Comparison of ENCODE assay signal across 27 cellular contexts in genomic region chr6:137056121-137056880, GRCh38. TPM values are rescaled to one million over a fixed set of nuclear protein-coding genes. Genes with fewer than 3 reads are reported as not detected.
DNase-seq lines count a peak whose midpoint lies in the region; ATAC-seq, FAIRE-seq and TF ChIP-seq lines count a peak whose summit lies in the region.
"Had no signal": no experiment of that assay in that cellular context is flagged by ENCODE, and none has a peak within 500 bp of the region (broad histone marks: within the 10 kb centered on the region; RNA-seq: fewer than 3 reads in every experiment).

No MANE protein-coding gene starts in this region.

- H3K9me3 Mint-ChIP-seq in Calu3 (ENCODE audit: low read depth, unreplicated experiment) = no peaks in the 10 kb centered on the region
- H3K9me3 Mint-ChIP-seq: activated naive CD4-positive, alpha-beta T cell treated with anti-CD3 and anti-CD28 coated beads, Interleukin-2, amount 10 ng/mL, durations not matched to agents 7 days and 5 days had no signal

- H3K36me3 Mint-ChIP-seq in Calu3 (ENCODE audit: insufficient read depth, unreplicated experiment) = no peaks in the 10 kb centered on the region
- H3K36me3 Mint-ChIP-seq: activated naive CD4-positive, alpha-beta T cell treated with anti-CD3 and anti-CD28 coated beads, Interleukin-2, amount 10 ng/mL, durations not matched to agents 7 days and 5 days had no signal

- BruUV-seq in Calu3 (replicated peaks; lab: Mats Ljungman, UMichigan) = no TSS peak

- intact Hi-C loops in Calu3 (cut with micrococcal nuclease; ENCODE audit: unreplicated experiment) = no loop called here

- no peak for TF ChIP-seq CTCF in Calu3 (IDR thresholded peaks at IDR 0.05; ENCODE audit: unreplicated experiment)

- no peaks in the 10 kb centered on the region for H3K27me3 Mint-ChIP-seq in Calu3 (ENCODE audit: unreplicated experiment)

- no peaks in the 10 kb centered on the region for H3K4me1 Mint-ChIP-seq in Calu3 (ENCODE audit: low read depth, unreplicated experiment)
- H3K4me1 Mint-ChIP-seq: activated naive CD4-positive, alpha-beta T cell treated with anti-CD3 and anti-CD28 coated beads, Interleukin-2, amount 10 ng/mL, durations not matched to agents 7 days and 5 days had no signal

- no peak overlapping the region for H3K4me3 Mint-ChIP-seq in Calu3 (ENCODE audit: low read depth, unreplicated experiment)
- H3K4me3 Mint-ChIP-seq: activated naive CD4-positive, alpha-beta T cell treated with anti-CD3 and anti-CD28 coated beads, Interleukin-2, amount 10 ng/mL, durations not matched to agents 7 days and 5 days had no signal

- DNase-seq in NCI-H2029 treated with DMSO at 0.1 percent for 48 hours (lab: John Stamatoyannopoulos, UW) (peak; percentile 2), NCI-H2029 (lab: John Stamatoyannopoulos, UW) (no peak), NCI-H748 treated with DMSO at 0.1 percent for 48 hours (lab: John Stamatoyannopoulos, UW) (peak; percentile 37), epithelial cell of prostate (ENCODE audit: low read depth, low spot score) (peak; percentile 93), urothelium cell line (ENCODE audit: low spot score) (peak; percentile 61), NCI-H187 (lab: John Stamatoyannopoulos, UW) (no peak), Calu3 (no peak)
- DNase-seq: activated CD4-positive, alpha-beta T cell treated with anti-CD3 and anti-CD28 coated beads for 48 hours; activated naive CD4-positive, alpha-beta T cell treated with anti-CD3 and anti-CD28 coated beads, Interleukin-2, amount 10 ng/mL, durations not matched to agents 7 days and 5 days; AML-193; aorta; GOT3; NCI-H1417 treated with DMSO at 0.1 percent for 48 hours; NCI-H2227 treated with DMSO at 0.1 percent for 48 hours; occipital lobe; Peyer's patch; right cardiac atrium; stimulated activated CD4-positive, alpha-beta T cell treated with anti-CD3 and anti-CD28 coated beads, Interleukin-12 subunit alpha, Interleukin-12 subunit beta, amount 100 ng/mL, for 4 hours; stimulated activated CD4-positive, alpha-beta T cell treated with anti-CD3 and anti-CD28 coated beads, Interleukin-4, amount 100 ng/mL, for 4 hours; stimulated activated naive CD8-positive, alpha-beta T cell treated with anti-CD3 and anti-CD28 coated beads, Interleukin-15, Interleukin-2, amounts not matched to agents 100 U/mL and 50 U/mL, for 24 hours; T-helper 2 cell; thyroid gland had no signal

- ATAC-seq in HG02973 (IDR thresholded peaks at IDR 0.05; ENCODE audit: unreplicated experiment) = no peak
- ATAC-seq: gastroesophageal sphincter; right cardiac atrium; stimulated activated naive CD8-positive, alpha-beta T cell treated with anti-CD3 and anti-CD28 coated beads, Interleukin-15, Interleukin-2, amounts not matched to agents 100 U/mL and 50 U/mL, for 24 hours had no signal

- H3K27ac Mint-ChIP-seq in Calu3 (ENCODE audit: unreplicated experiment) = no peak overlapping the region
- H3K27ac Mint-ChIP-seq: activated naive CD4-positive, alpha-beta T cell treated with anti-CD3 and anti-CD28 coated beads, Interleukin-2, amount 10 ng/mL, durations not matched to agents 7 days and 5 days had no signal

- FAIRE-seq in urothelium cell line (lab: Jason Lieb, UNC) = no peak

- H3K27ac ChIP-seq in epithelial cell of prostate = no peak overlapping the region
- H3K27ac ChIP-seq: 22Rv1, gastroesophageal sphincter, HL-60, Peyer's patch, thyroid gland had no signal

- CTCF ChIA-PET in Calu3 (lab: Charles Lee) = no interaction called here

RNA-seq across cellular contexts. Expression of gene IL20RA, which starts 11.5 kb away (rescaled TPM):
- 2.4 and 3.1 TPM in 2 replicates for total RNA-seq in Calu3 (2022)
- total RNA-seq: SK-MEL-5 had no signal

Comparison
In these comparisons a context has a peak if more than half of its experiments do, and no peak if none do; other contexts are left out.
1. DNase-seq: peak in NCI-H2029 treated with DMSO at 0.1 percent for 48 hours (single experiment), NCI-H748 treated with DMSO at 0.1 percent for 48 hours (single experiment), epithelial cell of prostate (single experiment) and urothelium cell line (single experiment); none in NCI-H2029 (single experiment), NCI-H187 (0 of 2) and Calu3 (single experiment).